Comparison of ENCODE assay signal across 8 cellular contexts in the genomic region with DNA sequence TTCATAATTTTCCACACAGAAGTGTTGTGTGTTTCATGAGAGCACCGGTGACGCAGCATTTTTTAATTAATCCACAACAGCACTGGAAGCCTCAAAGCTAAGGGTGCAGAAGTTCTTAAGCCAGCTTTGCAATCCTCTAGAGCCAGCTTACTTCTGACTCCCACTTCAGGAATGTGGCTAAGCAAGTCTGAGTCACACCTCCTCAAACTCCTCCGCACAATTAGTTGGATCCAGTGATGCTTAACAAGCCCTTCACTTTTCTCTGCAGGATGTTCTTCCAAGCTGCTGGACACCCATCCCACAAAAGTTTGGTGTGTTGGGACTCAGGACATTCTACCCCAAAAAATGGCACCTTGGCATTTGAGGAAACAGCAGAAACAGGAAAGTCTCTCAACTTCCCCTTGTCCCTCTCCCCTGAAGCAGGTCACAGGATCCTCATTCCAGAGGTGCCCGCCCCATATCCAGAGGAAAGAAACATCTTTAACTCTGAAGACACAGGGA.
DNase-seq lines count a peak whose midpoint lies in the region; ATAC-seq and TF ChIP-seq lines count a peak whose summit lies in the region.
"Had no signal": no experiment of that assay in that cellular context is flagged by ENCODE, and none has a peak within 500 bp of the region (broad histone marks: within the 10 kb centered on the region; RNA-seq: fewer than 3 reads in every experiment).

No MANE protein-coding gene starts in this region.

- H3K27me3 ChIP-seq in thyroid gland: no peaks in the 10 kb centered on the region

- no peaks in the 10 kb centered on the region for H3K9me3 ChIP-seq in thyroid gland

- no peaks in the 10 kb centered on the region for H3K36me3 ChIP-seq in thyroid gland

- DNase-seq in HPDE6-E6E7 (ENCODE audit: extremely low spot score): peak; percentile 85
- DNase-seq in amniotic epithelial cell (ENCODE audit: low read depth): peak; percentile 99
- DNase-seq in iPS DF 19.7 (ENCODE audit: low read depth, low spot score): peak; percentile 93
- peak; percentile 77 to 81 for DNase-seq in thyroid gland
- no peak for DNase-seq in NCI-H1694 (lab: John Stamatoyannopoulos, UW)
- DNase-seq: activated T-cell treated with anti-CD3 and anti-CD28 coated beads, Interleukin-2, amount 50 U/mL, for 72 hours had no signal

- H3K4me3 ChIP-seq in thyroid gland (replicated peaks in 1 of 3): no peak overlapping the region

- no peak for TF ChIP-seq CTCF in thyroid gland (IDR thresholded peaks at IDR 0.05)

- H3K4me1 ChIP-seq in thyroid gland: peaks cover 58 to 80% of the 10 kb centered on the region in 2 donors

- peak overlapping the region; percentile 88 to 99 (median 95) for H3K27ac ChIP-seq in thyroid gland

- ATAC-seq in HG02970 (IDR thresholded peaks at IDR 0.05; ENCODE audit: low FRiP score, unreplicated experiment): no peak
- no peak for ATAC-seq in HG02588 (IDR thresholded peaks at IDR 0.05; ENCODE audit: unreplicated experiment)
- ATAC-seq: activated T-cell treated with anti-CD3 and anti-CD28 coated beads, Interleukin-2, amount 50 U/mL, for 72 hours had no signal

- WGBS in thyroid gland, 2 donors: 39 to 41% methylated on average over 4 of the region's 4 CpGs

- TF ChIP-seq POLR2A in thyroid gland (IDR thresholded peaks at IDR 0.05): peak in 1 of 2 donors; percentile 74

- intact Hi-C loops in thyroid gland (cut with DNase I): no loop called here
